ENCODE assay signal across 34 cellular contexts in genomic region chr3:98209244-98209643, GRCh38. TPM values are rescaled to one million over a fixed set of nuclear protein-coding genes. Genes with fewer than 3 reads are reported as not detected.
"Had no signal": no experiment of that assay in that cellular context is flagged by ENCODE, and none has a peak within 500 bp of the region (broad histone marks: within the 10 kb centered on the region; RNA-seq: fewer than 3 reads in every experiment).

No MANE protein-coding gene starts in this region.

- H3K27me3 ChIP-seq: adrenal gland, body of pancreas, esophagus squamous epithelium, gastroesophageal sphincter, heart right ventricle had no signal

- DNase-seq: activated CD4-positive, alpha-beta memory T cell treated with anti-CD3 and anti-CD28 coated beads, Interleukin-2, amount 10 ng/mL, durations not matched to agents 7 days and 5 days; activated CD4-positive, alpha-beta T cell treated with anti-CD3 and anti-CD28 coated beads for 1 hour; activated CD4-positive, alpha-beta T cell treated with anti-CD3 and anti-CD28 coated beads for 4 hours; activated CD4-positive, alpha-beta T cell treated with anti-CD3 and anti-CD28 coated beads, Interleukin-2, amount 10 ng/mL, durations not matched to agents 7 days and 5 days; activated CD4-positive, alpha-beta T cell treated with anti-CD3 and anti-CD28 coated beads, Interleukin-2, amount 50 U/mL, for 4 hours; activated effector memory CD4-positive, alpha-beta T cell treated with Interleukin-2 at 50 U/mL for 16 hours; activated gamma-delta T cell treated with Interleukin-2 at 50 U/mL for 16 hours; activated naive CD4-positive, alpha-beta T cell treated with anti-CD3 and anti-CD28 coated beads, Interleukin-2, amount 50 U/mL, for 16 hours; activated naive CD4-positive, alpha-beta T cell treated with Interleukin-2 at 50 U/mL for 16 hours; activated naive CD8-positive, alpha-beta T cell treated with anti-CD3 and anti-CD28 coated beads for 36 hours; activated naive CD8-positive, alpha-beta T cell treated with anti-CD3 and anti-CD28 coated beads, Interleukin-2, amount 50 U/mL, for 24 hours; activated T-cell treated with anti-CD3 and anti-CD28 coated beads, Interleukin-2, amount 50 U/mL, for 4 hours; adrenal gland; amygdala; aorta; body of pancreas; caudate nucleus; cortex of kidney; dermis blood vessel endothelial cell; effector CD4-positive, alpha-beta T cell; effector memory CD8-positive, alpha-beta T cell; esophagus squamous epithelium; foreskin melanocyte; heart right ventricle; T-helper 2 cell had no signal

- H3K27ac Mint-ChIP-seq: activated CD4-positive, alpha-beta memory T cell treated with anti-CD3 and anti-CD28 coated beads, Interleukin-2, amount 10 ng/mL, durations not matched to agents 7 days and 5 days; activated CD4-positive, alpha-beta T cell treated with anti-CD3 and anti-CD28 coated beads, Interleukin-2, amount 10 ng/mL, durations not matched to agents 7 days and 5 days; activated naive CD8-positive, alpha-beta T cell treated with anti-CD3 and anti-CD28 coated beads for 36 hours; activated naive CD8-positive, alpha-beta T cell treated with anti-CD3 and anti-CD28 coated beads, Interleukin-2, amount 50 U/mL, for 24 hours; activated T-helper 17 cell treated with anti-CD3 and anti-CD28 coated beads, Interleukin-2, amount 50 U/mL, for 72 hours; effector memory CD8-positive, alpha-beta T cell had no signal

- H3K36me3 Mint-ChIP-seq: activated naive CD8-positive, alpha-beta T cell treated with anti-CD3 and anti-CD28 coated beads for 36 hours had no signal

- H3K4me1 ChIP-seq: adrenal gland, body of pancreas, esophagus squamous epithelium, gastroesophageal sphincter, heart right ventricle had no signal

- ATAC-seq: activated naive CD8-positive, alpha-beta T cell treated with anti-CD3 and anti-CD28 coated beads, Interleukin-2, amount 50 U/mL, for 24 hours; activated T-cell treated with anti-CD3 and anti-CD28 coated beads, Interleukin-2, amount 50 U/mL, for 4 hours; activated T-helper 17 cell treated with anti-CD3 and anti-CD28 coated beads, Interleukin-2, amount 50 U/mL, for 72 hours; body of pancreas; effector memory CD8-positive, alpha-beta T cell; gastroesophageal sphincter; heart right ventricle had no signal

- H3K9me3 ChIP-seq: adrenal gland, body of pancreas, esophagus squamous epithelium, gastroesophageal sphincter had no signal

- H3K4me3 ChIP-seq: adrenal gland, body of pancreas, esophagus squamous epithelium, gastroesophageal sphincter, heart right ventricle had no signal

- H3K27ac ChIP-seq: adrenal gland, body of pancreas, epithelial cell of prostate, esophagus squamous epithelium, gastroesophageal sphincter, heart right ventricle had no signal

- H3K36me3 ChIP-seq: adrenal gland, esophagus squamous epithelium, gastroesophageal sphincter, heart right ventricle had no signal

- H3K9me3 Mint-ChIP-seq: activated CD4-positive, alpha-beta memory T cell treated with anti-CD3 and anti-CD28 coated beads, Interleukin-2, amount 10 ng/mL, durations not matched to agents 7 days and 5 days; activated CD4-positive, alpha-beta T cell treated with anti-CD3 and anti-CD28 coated beads, Interleukin-2, amount 10 ng/mL, durations not matched to agents 7 days and 5 days; activated T-cell treated with anti-CD3 and anti-CD28 coated beads, Interleukin-2, amount 50 U/mL, for 4 hours; activated T-helper 17 cell treated with anti-CD3 and anti-CD28 coated beads, Interleukin-2, amount 50 U/mL, for 72 hours; effector memory CD8-positive, alpha-beta T cell had no signal

RNA-seq across cellular contexts. Expression of gene OR5H15, which starts 42.7 kb away (rescaled TPM):
- total RNA-seq: activated CD4-positive, alpha-beta memory T cell treated with anti-CD3 and anti-CD28 coated beads, Interleukin-2, amount 10 ng/mL, durations not matched to agents 7 days and 5 days; activated CD4-positive, alpha-beta T cell treated with anti-CD3 and anti-CD28 coated beads, Interleukin-2, amount 10 ng/mL, durations not matched to agents 7 days and 5 days; activated naive CD8-positive, alpha-beta T cell treated with anti-CD3 and anti-CD28 coated beads for 36 hours; activated T-cell treated with anti-CD3 and anti-CD28 coated beads, Interleukin-2, amount 50 U/mL, for 4 hours; activated T-helper 17 cell treated with anti-CD3 and anti-CD28 coated beads, Interleukin-2, amount 50 U/mL, for 72 hours; adrenal gland; aorta; body of pancreas; chondrocyte; dermis blood vessel endothelial cell; esophagus squamous epithelium; fibroblast of lung; fibroblast of villous mesenchyme; gastroesophageal sphincter; glomerular endothelial cell; heart right ventricle; T-helper 1 cell treated with Interleukin-12 subunit alpha and Interleukin-12 subunit beta and Interleukin-4 antibody, amounts not matched to agents 30 ng/mL and 1 ng/mL, for 36 hours had no signal
- polyA plus RNA-seq: adrenal gland, aorta, esophagus, fibroblast of lung, heart right ventricle had no signal

RNA-seq across cellular contexts. Expression of gene OR5H6, which starts 54.8 kb away (rescaled TPM):
- total RNA-seq: activated CD4-positive, alpha-beta memory T cell treated with anti-CD3 and anti-CD28 coated beads, Interleukin-2, amount 10 ng/mL, durations not matched to agents 7 days and 5 days; activated CD4-positive, alpha-beta T cell treated with anti-CD3 and anti-CD28 coated beads, Interleukin-2, amount 10 ng/mL, durations not matched to agents 7 days and 5 days; activated naive CD8-positive, alpha-beta T cell treated with anti-CD3 and anti-CD28 coated beads for 36 hours; activated T-cell treated with anti-CD3 and anti-CD28 coated beads, Interleukin-2, amount 50 U/mL, for 4 hours; activated T-helper 17 cell treated with anti-CD3 and anti-CD28 coated beads, Interleukin-2, amount 50 U/mL, for 72 hours; adrenal gland; aorta; body of pancreas; chondrocyte; dermis blood vessel endothelial cell; esophagus squamous epithelium; fibroblast of lung; fibroblast of villous mesenchyme; gastroesophageal sphincter; glomerular endothelial cell; heart right ventricle; T-helper 1 cell treated with Interleukin-12 subunit alpha and Interleukin-12 subunit beta and Interleukin-4 antibody, amounts not matched to agents 30 ng/mL and 1 ng/mL, for 36 hours had no signal
- polyA plus RNA-seq: adrenal gland, aorta, esophagus, fibroblast of lung, heart right ventricle had no signal
